ENCODE assay signal across 16 cellular contexts in genomic region chr9:93090091-93090655, GRCh38. TPM values are rescaled to one million over a fixed set of nuclear protein-coding genes. Genes with fewer than 3 reads are reported as not detected.
DNase-seq lines count a peak whose midpoint lies in the region; ATAC-seq, FAIRE-seq and TF ChIP-seq lines count a peak whose summit lies in the region.
"Had no signal": no experiment of that assay in that cellular context is flagged by ENCODE, and none has a peak within 500 bp of the region (broad histone marks: within the 10 kb centered on the region; RNA-seq: fewer than 3 reads in every experiment).

No MANE protein-coding gene starts in this region.

- H3K9me3 ChIP-seq in lower lobe of right lung (no peaks in the 10 kb centered on the region), testis (no peaks in the 10 kb centered on the region)
- H3K9me3 ChIP-seq: gastrocnemius medialis had no signal

- H3K4me1 Mint-ChIP-seq in activated naive CD4-positive, alpha-beta T cell treated with anti-CD3 and anti-CD28 coated beads, Interleukin-2, amount 50 U/mL, for 24 hours = peaks cover 62% of the 10 kb centered on the region

- peaks cover 4% of the 10 kb centered on the region for H3K9me3 Mint-ChIP-seq in activated naive CD4-positive, alpha-beta T cell treated with anti-CD3 and anti-CD28 coated beads, Interleukin-2, amount 50 U/mL, for 24 hours

- no peak overlapping the region for H3K4me3 Mint-ChIP-seq in activated naive CD4-positive, alpha-beta T cell treated with anti-CD3 and anti-CD28 coated beads, Interleukin-2, amount 50 U/mL, for 24 hours

- H3K36me3 Mint-ChIP-seq in activated naive CD4-positive, alpha-beta T cell treated with anti-CD3 and anti-CD28 coated beads, Interleukin-2, amount 50 U/mL, for 24 hours = peaks cover 19% of the 10 kb centered on the region

- peak overlapping the region; percentile 81 for H3K27ac Mint-ChIP-seq in activated naive CD4-positive, alpha-beta T cell treated with anti-CD3 and anti-CD28 coated beads, Interleukin-2, amount 50 U/mL, for 24 hours

- WGBS in testis, 2 donors = 90% methylated on average over 8 of the region's 8 CpGs

- H3K4me1 ChIP-seq in lower lobe of right lung = peaks cover 30% of the 10 kb centered on the region
- H3K4me1 ChIP-seq in testis = peaks cover 26% of the 10 kb centered on the region

- no peak for ATAC-seq in lower lobe of right lung
- ATAC-seq: gastrocnemius medialis had no signal

- no peak overlapping the region for H3K4me3 ChIP-seq in lower lobe of right lung
- no peak overlapping the region for H3K4me3 ChIP-seq in testis
- H3K4me3 ChIP-seq: adrenal gland, gastrocnemius medialis, PC-9, stomach had no signal

- H3K27me3 Mint-ChIP-seq in activated naive CD4-positive, alpha-beta T cell treated with anti-CD3 and anti-CD28 coated beads, Interleukin-2, amount 50 U/mL, for 24 hours = no peaks in the 10 kb centered on the region

- no peak overlapping the region for H3K27ac ChIP-seq in lower lobe of right lung
- no peak overlapping the region for H3K27ac ChIP-seq in testis
- H3K27ac ChIP-seq: adrenal gland, gastrocnemius medialis, stomach had no signal

- intact Hi-C loops in lower lobe of right lung (cut with DNase I) = no loop called here
- intact Hi-C loops in testis (cut with DNase I; ENCODE audit: low total_unique reads) = no loop called here

- H3K27me3 ChIP-seq in lower lobe of right lung (ENCODE audit: low read depth) (no peaks in the 10 kb centered on the region), testis (no peaks in the 10 kb centered on the region)
- H3K27me3 ChIP-seq: adrenal gland, gastrocnemius medialis, stomach had no signal

- no peak for FAIRE-seq in frontal cortex (lab: Jason Lieb, UNC)

- no peak for DNase-seq in activated naive CD4-positive, alpha-beta T cell treated with anti-CD3 and anti-CD28 coated beads, Interleukin-2, amount 50 U/mL, for 16 hours
- peak; percentile 50 for DNase-seq in activated CD8-positive, alpha-beta memory T cell treated with anti-CD3 and anti-CD28 coated beads, Interleukin-2, amount 50 U/mL, for 48 hours
- DNase-seq in lower lobe of right lung (peak; percentile 4), testis (peak; percentile 8), frontal cortex (ENCODE audit: low spot score in 2 of 2) (no peak), GM20000 (ENCODE audit: low spot score) (no peak), activated gamma-delta T cell (lab: John Stamatoyannopoulos, UW) (no peak)
- DNase-seq: activated CD4-positive, CD25-positive, alpha-beta regulatory T cell treated with anti-CD3 and anti-CD28 coated beads, Interleukin-2, amount 50 U/mL, for 72 hours; DMS153; gastrocnemius medialis; NCI-H1694 treated with DMSO at 0.1 percent for 48 hours; NCI-H446 treated with DMSO at 0.1 percent for 48 hours; PC-9; stomach had no signal

- no peak for TF ChIP-seq POLR2A in testis (IDR thresholded peaks at IDR 0.05)

- H3K36me3 ChIP-seq in lower lobe of right lung (no peaks in the 10 kb centered on the region), testis (ENCODE audit: low read depth, missing control alignments) (no peaks in the 10 kb centered on the region)
- H3K36me3 ChIP-seq: adrenal gland, gastrocnemius medialis had no signal

- no peak for TF ChIP-seq CTCF in lower lobe of right lung (IDR thresholded peaks at IDR 0.05)
- no peak for TF ChIP-seq CTCF in testis (IDR thresholded peaks at IDR 0.05)
- TF ChIP-seq CTCF in GM20000 (IDR thresholded peaks at IDR 0.05; ENCODE audit: extremely low read depth, missing control alignments) = no peak

RNA-seq across cellular contexts. Expression of gene CARD19, which starts 5.8 kb away (rescaled TPM):
- total RNA-seq in lower lobe of right lung (25.6 TPM), testis (100 to 1,000 TPM; 138 to 147 TPM), frontal cortex (14.3 TPM)
- 99.4 TPM for polyA plus RNA-seq in testis (ENCODE audit: insufficient read depth, low read depth, low replicate concordance)

RNA-seq across cellular contexts. Expression of gene SUSD3, which starts 31.7 kb away (rescaled TPM):
- total RNA-seq in lower lobe of right lung (5.3 TPM), testis (100 to 1,000 TPM; 282 to 537 TPM), frontal cortex (0.41 TPM)
- polyA plus RNA-seq in testis (ENCODE audit: insufficient read depth, low read depth, low replicate concordance) = 172 TPM

RNA-seq across cellular contexts. Expression of gene NINJ1, which starts 43.9 kb away (rescaled TPM):
- total RNA-seq in lower lobe of right lung = 46.6 TPM
- 100 to 1,000 TPM; 148 to 152 TPM for total RNA-seq in testis
- 99.3 TPM for polyA plus RNA-seq in testis (ENCODE audit: insufficient read depth, low read depth, low replicate concordance)
- total RNA-seq in frontal cortex = 2.9 TPM

Comparison
In these comparisons a context has a peak if more than half of its experiments do, and no peak if none do; other contexts are left out.
1. DNase-seq: peak in activated CD8-positive, alpha-beta memory T cell treated with anti-CD3 and anti-CD28 coated beads, Interleukin-2, amount 50 U/mL, for 48 hours (single experiment), lower lobe of right lung (single experiment) and testis (single experiment); none in activated naive CD4-positive, alpha-beta T cell treated with anti-CD3 and anti-CD28 coated beads, Interleukin-2, amount 50 U/mL, for 16 hours (single experiment), frontal cortex (0 of 2), GM20000 (single experiment) and activated gamma-delta T cell (single experiment).
2. RNA of gene SUSD3, which starts 31.7 kb away (total RNA-seq): 282 to 537 TPM in testis; 5.3 TPM in lower lobe of right lung (single experiment) and 0.41 TPM in frontal cortex (single experiment); every median in the first group is over 10 times any median in the second.
3. RNA of gene NINJ1, which starts 43.9 kb away (total RNA-seq): 148 to 152 TPM in testis and 46.6 TPM in lower lobe of right lung (single experiment); 2.9 TPM in frontal cortex (single experiment); every median in the first group is over 10 times any median in the second.